ENCODE assay signal across 26 cellular contexts in genomic region chr17:8905256-8905778, GRCh38. TPM values are rescaled to one million over a fixed set of nuclear protein-coding genes. Genes with fewer than 3 reads are reported as not detected.
DNase-seq lines count a peak whose midpoint lies in the region; ATAC-seq lines count a peak whose summit lies in the region.
"Had no signal": no experiment of that assay in that cellular context is flagged by ENCODE, and none has a peak within 500 bp of the region (broad histone marks: within the 10 kb centered on the region; RNA-seq: fewer than 3 reads in every experiment).

No MANE protein-coding gene starts in this region.

- H3K27ac Mint-ChIP-seq in activated T-cell treated with anti-CD3 and anti-CD28 coated beads, Interleukin-2, amount 50 U/mL, for 24 hours: peak overlapping the region; percentile 68
- H3K27ac Mint-ChIP-seq in T-cell: peak overlapping the region; percentile 58 to 69
- peak overlapping the region; percentile 81 for H3K27ac Mint-ChIP-seq in stimulated activated memory B cell treated with anti-CD40 and anti-IgM and Interleukin-4, amounts not matched to agents 10 μg/mL and 1 μg/mL and 100 μg/mL, for 72 hours
- H3K27ac Mint-ChIP-seq: activated naive CD8-positive, alpha-beta T cell treated with anti-CD3 and anti-CD28 coated beads, Interleukin-2, amount 10 ng/mL, durations not matched to agents 7 days and 5 days had no signal

- no peak overlapping the region for H2BK120ac ChIP-seq in trophoblast cell (ENCODE audit: insufficient read depth, low read length, poor library complexity)

- POLR2A ChIA-PET in T-cell (lab: Charles Lee): no interaction called here

- CTCF ChIA-PET in T-cell (lab: Charles Lee): no interaction called here

- H3K79me1 ChIP-seq in trophoblast cell (ENCODE audit: low read length): no peaks in the 10 kb centered on the region

- no peak overlapping the region for H3K4ac ChIP-seq in trophoblast cell (ENCODE audit: low read depth, low read length)

- no peak overlapping the region for H3K9ac ChIP-seq in trophoblast cell (ENCODE audit: low read length)
- H3K9ac ChIP-seq: GM23248 had no signal

- no peak overlapping the region for H3K4me2 ChIP-seq in trophoblast cell (ENCODE audit: low read length)
- H3K4me2 ChIP-seq: A549 had no signal

- H3K4me1 Mint-ChIP-seq in activated T-cell treated with anti-CD3 and anti-CD28 coated beads, Interleukin-2, amount 50 U/mL, for 24 hours (ENCODE audit: low read depth): peaks cover 29% of the 10 kb centered on the region
- H3K4me1 Mint-ChIP-seq in T-cell: peaks cover 21 to 38% (median 32%) of the 10 kb centered on the region in 3 donors
- H3K4me1 Mint-ChIP-seq in stimulated activated memory B cell treated with anti-CD40 and anti-IgM and Interleukin-4, amounts not matched to agents 10 μg/mL and 1 μg/mL and 100 μg/mL, for 72 hours: peaks cover 62% of the 10 kb centered on the region

- H2AK5ac ChIP-seq in trophoblast cell (ENCODE audit: low read length): no peak overlapping the region

- no peak overlapping the region for H4K8ac ChIP-seq in trophoblast cell (ENCODE audit: low read depth, low read length)

- H3K4me3 Mint-ChIP-seq in activated T-cell treated with anti-CD3 and anti-CD28 coated beads, Interleukin-2, amount 50 U/mL, for 24 hours: no peak overlapping the region
- no peak overlapping the region for H3K4me3 Mint-ChIP-seq in T-cell
- H3K4me3 Mint-ChIP-seq in stimulated activated memory B cell treated with anti-CD40 and anti-IgM and Interleukin-4, amounts not matched to agents 10 μg/mL and 1 μg/mL and 100 μg/mL, for 72 hours: no peak overlapping the region
- H3K4me3 Mint-ChIP-seq: activated naive CD8-positive, alpha-beta T cell treated with anti-CD3 and anti-CD28 coated beads, Interleukin-2, amount 10 ng/mL, durations not matched to agents 7 days and 5 days had no signal

- no peak overlapping the region for H3K23ac ChIP-seq in trophoblast cell (ENCODE audit: low read length)

- no peak overlapping the region for H3K27ac ChIP-seq in trophoblast cell (ENCODE audit: low read depth, low read length)
- H3K27ac ChIP-seq: A549, body of pancreas, GM23248, RWPE1, skin epidermis, upper lobe of right lung had no signal

- no peaks in the 10 kb centered on the region for H3K9me3 Mint-ChIP-seq in activated T-cell treated with anti-CD3 and anti-CD28 coated beads, Interleukin-2, amount 50 U/mL, for 24 hours
- no peaks in the 10 kb centered on the region for H3K9me3 Mint-ChIP-seq in T-cell
- no peaks in the 10 kb centered on the region for H3K9me3 Mint-ChIP-seq in stimulated activated memory B cell treated with anti-CD40 and anti-IgM and Interleukin-4, amounts not matched to agents 10 μg/mL and 1 μg/mL and 100 μg/mL, for 72 hours
- H3K9me3 Mint-ChIP-seq: activated naive CD8-positive, alpha-beta T cell treated with anti-CD3 and anti-CD28 coated beads, Interleukin-2, amount 10 ng/mL, durations not matched to agents 7 days and 5 days had no signal

- no peak overlapping the region for H3K14ac ChIP-seq in trophoblast cell (ENCODE audit: low read length)

- no peak overlapping the region for H3K18ac ChIP-seq in trophoblast cell (ENCODE audit: low read length)

- no peak overlapping the region for H4K91ac ChIP-seq in trophoblast cell (ENCODE audit: low read depth, low read length)

- peak in 2 of 4 experiments; percentile 30 to 35 for ATAC-seq in T-cell (replicated peaks in 1 of 4)
- ATAC-seq in stimulated activated memory B cell treated with anti-CD40 and anti-IgM and Interleukin-4, amounts not matched to agents 10 μg/mL and 1 μg/mL and 100 μg/mL, for 72 hours: no peak
- ATAC-seq: body of pancreas, left colon, upper lobe of right lung had no signal

- DNase-seq in activated T-cell treated with anti-CD3 and anti-CD28 coated beads, Interleukin-2, amount 50 U/mL, for 24 hours: no peak
- no peak for DNase-seq in activated T-cell treated with anti-CD3 and anti-CD28 coated beads, Interleukin-2, amount 50 U/mL, for 1 hour
- DNase-seq in T-cell (peak in 6 of 34 experiments; percentile 13 to 46 (median 25)), islet precursor cell (peak; percentile 49), NCI-H226 (no peak), trophoblast cell (no peak), KBM-7 (no peak)
- DNase-seq: activated CD4-positive, alpha-beta T cell treated with anti-CD3 and anti-CD28 coated beads for 1 hour; activated naive CD8-positive, alpha-beta T cell treated with anti-CD3 and anti-CD28 coated beads, Interleukin-2, amount 10 ng/mL, durations not matched to agents 7 days and 5 days; BE2C; body of pancreas; GDM1; GM23248; IMR-90; left colon; MG63; midbrain; NCI-H1436; NCI-H524 treated with DMSO at 0.1 percent for 48 hours; stimulated activated CD4-positive, alpha-beta T cell treated with anti-CD3 and anti-CD28 coated beads, Interleukin-2, amount 100 ng/mL, for 24 hours; upper lobe of right lung had no signal

- no peaks in the 10 kb centered on the region for H3K4me1 ChIP-seq in trophoblast cell (ENCODE audit: control insufficient read depth in 1 of 2, insufficient read depth in 2 of 2, low read length in 2 of 2)
- H3K4me1 ChIP-seq: A549, BE2C, body of pancreas, upper lobe of right lung had no signal

- in situ Hi-C loops in KBM-7 (cut with MboI; ENCODE audit: low pct_unique_long_range_greater_than_20kb, low sequenced_read_pairs): no loop called here

- no CpG with 5 or more reads among the region's 8 CpGs for WGBS in trophoblast cell (ENCODE audit: extremely low coverage, insufficient coverage, insufficient read length)

- no peak overlapping the region for H2AFZ ChIP-seq in trophoblast cell (ENCODE audit: insufficient read depth, low read length, poor library complexity)
- H2AFZ ChIP-seq: GM23248 had no signal

- H3K27me3 ChIP-seq in trophoblast cell (ENCODE audit: insufficient read depth, low read length): no peaks in the 10 kb centered on the region
- H3K27me3 ChIP-seq: BE2C, body of pancreas, upper lobe of right lung had no signal

- H2BK12ac ChIP-seq in trophoblast cell (ENCODE audit: low read length): no peak overlapping the region

- H3K27me3 Mint-ChIP-seq in activated T-cell treated with anti-CD3 and anti-CD28 coated beads, Interleukin-2, amount 50 U/mL, for 24 hours: no peaks in the 10 kb centered on the region
- no peaks in the 10 kb centered on the region for H3K27me3 Mint-ChIP-seq in T-cell
- no peaks in the 10 kb centered on the region for H3K27me3 Mint-ChIP-seq in stimulated activated memory B cell treated with anti-CD40 and anti-IgM and Interleukin-4, amounts not matched to agents 10 μg/mL and 1 μg/mL and 100 μg/mL, for 72 hours
- H3K27me3 Mint-ChIP-seq: activated naive CD8-positive, alpha-beta T cell treated with anti-CD3 and anti-CD28 coated beads, Interleukin-2, amount 10 ng/mL, durations not matched to agents 7 days and 5 days had no signal

- H3K9me3 ChIP-seq in trophoblast cell (ENCODE audit: insufficient read depth, low read depth, low read length): no peaks in the 10 kb centered on the region
- H3K9me3 ChIP-seq: A549, BE2C, body of pancreas, MG63, upper lobe of right lung had no signal

- no peaks in the 10 kb centered on the region for H3K36me3 ChIP-seq in trophoblast cell (ENCODE audit: control insufficient read depth in 1 of 2, insufficient read depth in 2 of 2, low read length in 2 of 2)
- H3K36me3 ChIP-seq: BE2C, MG63 had no signal

- no peak overlapping the region for H3K4me3 ChIP-seq in trophoblast cell (ENCODE audit: low read depth, low read length)
- H3K4me3 ChIP-seq: A549, body of pancreas, GM23248, MG63, skin epidermis, upper lobe of right lung had no signal

- H2BK5ac ChIP-seq in trophoblast cell (ENCODE audit: low read depth, low read length, poor library complexity): no peak overlapping the region

- no peaks in the 10 kb centered on the region for H3K79me2 ChIP-seq in trophoblast cell (ENCODE audit: control insufficient read depth, insufficient read depth, low read length, poor library complexity)

- no peak overlapping the region for H4K12ac ChIP-seq in trophoblast cell (ENCODE audit: low read depth, low read length)

- peaks cover 79% of the 10 kb centered on the region for H3K36me3 Mint-ChIP-seq in activated T-cell treated with anti-CD3 and anti-CD28 coated beads, Interleukin-2, amount 50 U/mL, for 24 hours (ENCODE audit: low read depth)
- H3K36me3 Mint-ChIP-seq in T-cell: peaks cover 60% of the 10 kb centered on the region
- peaks cover 62% of the 10 kb centered on the region for H3K36me3 Mint-ChIP-seq in stimulated activated memory B cell treated with anti-CD40 and anti-IgM and Interleukin-4, amounts not matched to agents 10 μg/mL and 1 μg/mL and 100 μg/mL, for 72 hours

RNA-seq across cellular contexts. Expression of gene PIK3R6, which starts 37.8 kb away (rescaled TPM):
- total RNA-seq in T-cell: 1 to 10 TPM in 2 of 5 donors, under 1 TPM in 3; 0.53 to 1.4 (median 0.72) TPM
- polyA plus RNA-seq in trophoblast cell (2013): 0.01 TPM in 1 of 2 replicates, not detected in the other
- total RNA-seq: fibroblast of lung, IMR-90 had no signal
- polyA plus RNA-seq: A549, IMR-90 had no signal
